In the genomic region with DNA sequence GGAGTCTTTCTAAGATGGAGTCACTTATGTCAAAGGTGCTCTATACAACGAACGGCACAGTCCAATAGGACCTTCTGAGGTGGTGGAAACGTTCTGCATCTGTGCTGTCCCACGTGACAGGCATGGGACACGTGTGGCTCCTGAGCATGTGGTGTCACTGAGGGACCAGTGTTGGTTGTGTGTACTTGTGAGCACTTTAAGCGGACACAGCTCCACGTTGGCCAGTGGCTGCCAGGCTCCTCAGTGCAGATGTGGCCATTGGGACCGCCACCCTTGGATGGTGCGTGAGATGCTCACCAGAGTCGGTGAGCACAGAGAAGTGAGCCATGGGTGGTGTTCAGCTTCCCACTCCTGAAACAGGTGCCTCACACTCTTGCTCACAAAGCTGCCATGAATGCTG, we compare ENCODE assay signal across 2 cellular contexts.
A peak's percentile ranks its signal among the peaks of the same experiment; 100 is the strongest.
TF ChIP-seq lines count a peak whose summit lies in the region.

No MANE protein-coding gene starts in this region.

TF ChIP-seq in A549, 52 proteins besides CTCF, POLR2A, EP300 and RAD21 (continued from another document):
- TF ChIP-seq, protein P1, sequence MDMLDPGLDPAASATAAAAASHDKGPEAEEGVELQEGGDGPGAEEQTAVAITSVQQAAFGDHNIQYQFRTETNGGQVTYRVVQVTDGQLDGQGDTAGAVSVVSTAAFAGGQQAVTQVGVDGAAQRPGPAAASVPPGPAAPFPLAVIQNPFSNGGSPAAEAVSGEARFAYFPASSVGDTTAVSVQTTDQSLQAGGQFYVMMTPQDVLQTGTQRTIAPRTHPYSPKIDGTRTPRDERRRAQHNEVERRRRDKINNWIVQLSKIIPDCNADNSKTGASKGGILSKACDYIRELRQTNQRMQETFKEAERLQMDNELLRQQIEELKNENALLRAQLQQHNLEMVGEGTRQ (IDR thresholded peaks at IDR 0.05) = peak; percentile 24; the same call in 1 of the 2 replicates

TF ChIP-seq in H1, 55 proteins besides CTCF, POLR2A, EP300 and RAD21 (continued from another document):
- TF ChIP-seq, protein P2, sequence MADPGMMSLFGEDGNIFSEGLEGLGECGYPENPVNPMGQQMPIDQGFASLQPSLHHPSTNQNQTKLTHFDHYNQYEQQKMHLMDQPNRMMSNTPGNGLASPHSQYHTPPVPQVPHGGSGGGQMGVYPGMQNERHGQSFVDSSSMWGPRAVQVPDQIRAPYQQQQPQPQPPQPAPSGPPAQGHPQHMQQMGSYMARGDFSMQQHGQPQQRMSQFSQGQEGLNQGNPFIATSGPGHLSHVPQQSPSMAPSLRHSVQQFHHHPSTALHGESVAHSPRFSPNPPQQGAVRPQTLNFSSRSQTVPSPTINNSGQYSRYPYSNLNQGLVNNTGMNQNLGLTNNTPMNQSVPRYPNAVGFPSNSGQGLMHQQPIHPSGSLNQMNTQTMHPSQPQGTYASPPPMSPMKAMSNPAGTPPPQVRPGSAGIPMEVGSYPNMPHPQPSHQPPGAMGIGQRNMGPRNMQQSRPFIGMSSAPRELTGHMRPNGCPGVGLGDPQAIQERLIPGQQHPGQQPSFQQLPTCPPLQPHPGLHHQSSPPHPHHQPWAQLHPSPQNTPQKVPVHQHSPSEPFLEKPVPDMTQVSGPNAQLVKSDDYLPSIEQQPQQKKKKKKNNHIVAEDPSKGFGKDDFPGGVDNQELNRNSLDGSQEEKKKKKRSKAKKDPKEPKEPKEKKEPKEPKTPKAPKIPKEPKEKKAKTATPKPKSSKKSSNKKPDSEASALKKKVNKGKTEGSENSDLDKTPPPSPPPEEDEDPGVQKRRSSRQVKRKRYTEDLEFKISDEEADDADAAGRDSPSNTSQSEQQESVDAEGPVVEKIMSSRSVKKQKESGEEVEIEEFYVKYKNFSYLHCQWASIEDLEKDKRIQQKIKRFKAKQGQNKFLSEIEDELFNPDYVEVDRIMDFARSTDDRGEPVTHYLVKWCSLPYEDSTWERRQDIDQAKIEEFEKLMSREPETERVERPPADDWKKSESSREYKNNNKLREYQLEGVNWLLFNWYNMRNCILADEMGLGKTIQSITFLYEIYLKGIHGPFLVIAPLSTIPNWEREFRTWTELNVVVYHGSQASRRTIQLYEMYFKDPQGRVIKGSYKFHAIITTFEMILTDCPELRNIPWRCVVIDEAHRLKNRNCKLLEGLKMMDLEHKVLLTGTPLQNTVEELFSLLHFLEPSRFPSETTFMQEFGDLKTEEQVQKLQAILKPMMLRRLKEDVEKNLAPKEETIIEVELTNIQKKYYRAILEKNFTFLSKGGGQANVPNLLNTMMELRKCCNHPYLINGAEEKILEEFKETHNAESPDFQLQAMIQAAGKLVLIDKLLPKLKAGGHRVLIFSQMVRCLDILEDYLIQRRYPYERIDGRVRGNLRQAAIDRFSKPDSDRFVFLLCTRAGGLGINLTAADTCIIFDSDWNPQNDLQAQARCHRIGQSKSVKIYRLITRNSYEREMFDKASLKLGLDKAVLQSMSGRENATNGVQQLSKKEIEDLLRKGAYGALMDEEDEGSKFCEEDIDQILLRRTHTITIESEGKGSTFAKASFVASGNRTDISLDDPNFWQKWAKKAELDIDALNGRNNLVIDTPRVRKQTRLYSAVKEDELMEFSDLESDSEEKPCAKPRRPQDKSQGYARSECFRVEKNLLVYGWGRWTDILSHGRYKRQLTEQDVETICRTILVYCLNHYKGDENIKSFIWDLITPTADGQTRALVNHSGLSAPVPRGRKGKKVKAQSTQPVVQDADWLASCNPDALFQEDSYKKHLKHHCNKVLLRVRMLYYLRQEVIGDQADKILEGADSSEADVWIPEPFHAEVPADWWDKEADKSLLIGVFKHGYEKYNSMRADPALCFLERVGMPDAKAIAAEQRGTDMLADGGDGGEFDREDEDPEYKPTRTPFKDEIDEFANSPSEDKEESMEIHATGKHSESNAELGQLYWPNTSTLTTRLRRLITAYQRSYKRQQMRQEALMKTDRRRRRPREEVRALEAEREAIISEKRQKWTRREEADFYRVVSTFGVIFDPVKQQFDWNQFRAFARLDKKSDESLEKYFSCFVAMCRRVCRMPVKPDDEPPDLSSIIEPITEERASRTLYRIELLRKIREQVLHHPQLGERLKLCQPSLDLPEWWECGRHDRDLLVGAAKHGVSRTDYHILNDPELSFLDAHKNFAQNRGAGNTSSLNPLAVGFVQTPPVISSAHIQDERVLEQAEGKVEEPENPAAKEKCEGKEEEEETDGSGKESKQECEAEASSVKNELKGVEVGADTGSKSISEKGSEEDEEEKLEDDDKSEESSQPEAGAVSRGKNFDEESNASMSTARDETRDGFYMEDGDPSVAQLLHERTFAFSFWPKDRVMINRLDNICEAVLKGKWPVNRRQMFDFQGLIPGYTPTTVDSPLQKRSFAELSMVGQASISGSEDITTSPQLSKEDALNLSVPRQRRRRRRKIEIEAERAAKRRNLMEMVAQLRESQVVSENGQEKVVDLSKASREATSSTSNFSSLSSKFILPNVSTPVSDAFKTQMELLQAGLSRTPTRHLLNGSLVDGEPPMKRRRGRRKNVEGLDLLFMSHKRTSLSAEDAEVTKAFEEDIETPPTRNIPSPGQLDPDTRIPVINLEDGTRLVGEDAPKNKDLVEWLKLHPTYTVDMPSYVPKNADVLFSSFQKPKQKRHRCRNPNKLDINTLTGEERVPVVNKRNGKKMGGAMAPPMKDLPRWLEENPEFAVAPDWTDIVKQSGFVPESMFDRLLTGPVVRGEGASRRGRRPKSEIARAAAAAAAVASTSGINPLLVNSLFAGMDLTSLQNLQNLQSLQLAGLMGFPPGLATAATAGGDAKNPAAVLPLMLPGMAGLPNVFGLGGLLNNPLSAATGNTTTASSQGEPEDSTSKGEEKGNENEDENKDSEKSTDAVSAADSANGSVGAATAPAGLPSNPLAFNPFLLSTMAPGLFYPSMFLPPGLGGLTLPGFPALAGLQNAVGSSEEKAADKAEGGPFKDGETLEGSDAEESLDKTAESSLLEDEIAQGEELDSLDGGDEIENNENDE (IDR thresholded peaks at IDR 0.05; ENCODE audit: insufficient replicate concordance, low read length) = no peak
